Comparison of ENCODE assay signal across 8 cellular contexts in the genomic region with DNA sequence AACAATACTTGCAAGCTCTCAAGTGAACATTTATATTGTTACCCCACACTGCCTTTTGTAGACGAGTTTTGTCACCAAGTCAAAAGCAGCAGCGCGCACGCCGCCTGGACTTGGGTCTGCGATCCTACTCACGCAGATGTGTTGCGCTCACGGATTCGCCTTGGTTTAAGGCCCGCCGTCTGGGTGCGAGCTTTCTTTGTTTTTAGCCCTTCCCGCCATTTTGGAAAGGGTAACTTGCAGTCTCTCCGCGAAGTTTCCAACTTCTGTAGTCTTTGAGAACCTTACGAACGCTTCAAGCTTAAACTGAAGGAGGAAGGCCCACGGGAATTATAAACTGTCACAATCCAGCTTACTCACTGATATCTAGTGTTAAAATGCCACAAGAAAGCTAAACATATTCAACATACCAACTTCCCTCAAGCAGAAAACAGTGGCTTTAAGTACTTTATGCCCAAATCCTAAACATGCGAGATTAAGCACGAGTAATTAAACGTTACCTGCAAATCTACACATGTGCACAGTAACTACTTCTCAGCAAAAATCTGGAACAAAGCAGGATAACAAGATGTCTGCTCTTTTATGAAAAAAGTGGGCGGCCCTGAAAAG.
DNase-seq lines count a peak whose midpoint lies in the region; ATAC-seq and TF ChIP-seq lines count a peak whose summit lies in the region.

No MANE protein-coding gene starts in this region.

- POLR2A ChIA-PET in Panc1 (lab: Charles Lee) = interaction anchor here (0.5 to 2.6 kb wide), 12 partner anchors 10 to 1534 kb away, joined by 3 to 23 read pairs (median 4); a partner anchor contains a TSS

- H3K9me3 Mint-ChIP-seq in GM23338 = peaks cover 10% of the 10 kb centered on the region
- H3K9me3 Mint-ChIP-seq in activated naive CD4-positive, alpha-beta T cell treated with anti-CD3 and anti-CD28 coated beads, Interleukin-2, amount 50 U/mL, for 24 hours = no peaks in the 10 kb centered on the region

- H3K9me3 ChIP-seq in Panc1 (ENCODE audit: control insufficient read depth, insufficient read depth, low read depth, low read length) = peaks cover 12% of the 10 kb centered on the region; the same call in 1 of the 2 replicates
- no peaks in the 10 kb centered on the region for H3K9me3 ChIP-seq in cardiac muscle cell (ENCODE audit: low read depth)

- H3K27me3 ChIP-seq in GM23338 (ENCODE audit: insufficient read depth) (no peaks in the 10 kb centered on the region), Panc1 (ENCODE audit: control insufficient read depth, insufficient read depth, low read length) (no peaks in the 10 kb centered on the region), cardiac muscle cell (no peaks in the 10 kb centered on the region)

- no peak for TF ChIP-seq CTCF in GM23338 (conservative IDR thresholded peaks at IDR 0.05; ENCODE audit: low read depth in 2 of 2)
- TF ChIP-seq CTCF in Panc1 (IDR thresholded peaks at IDR 0.05) = no peak
- TF ChIP-seq CTCF in cardiac muscle cell (IDR thresholded peaks at IDR 0.05; ENCODE audit: low read depth, low read length) = no peak

- H3K4me3 ChIP-seq in GM23338 (peak overlapping the region; percentile 84), Panc1 (ENCODE audit: low read depth in 2 of 2, low read length in 2 of 2) (peak overlapping the region; percentile 66 to 96), cardiac muscle cell (peak overlapping the region; percentile 46)

- intact Hi-C loops in Panc1 (cut with micrococcal nuclease; ENCODE audit: unreplicated experiment) = loop anchor here (2.0 to 10.0 kb wide), 2 partner anchors 68 to 100 kb away; a partner anchor contains a TSS
- intact Hi-C loops in posterior vena cava (cut with DNase I) = no loop called here

- no peak overlapping the region for H2AFZ ChIP-seq in GM23338

- H3K27me3 Mint-ChIP-seq in GM23338 (ENCODE audit: insufficient read depth, low read depth, poor library complexity) = peaks cover 35% of the 10 kb centered on the region
- peaks cover 2% of the 10 kb centered on the region for H3K27me3 Mint-ChIP-seq in activated naive CD4-positive, alpha-beta T cell treated with anti-CD3 and anti-CD28 coated beads, Interleukin-2, amount 50 U/mL, for 24 hours

- peaks cover 13% of the 10 kb centered on the region for H3K79me2 ChIP-seq in GM23338 (replicated peaks; ENCODE audit: insufficient read depth)

- no TSS peak for BruUV-seq in Panc1 (replicated peaks; lab: Mats Ljungman, UMichigan)

- peak overlapping the region; percentile 80 for H3K4me2 ChIP-seq in GM23338

- H3K4me1 ChIP-seq in GM23338 (ENCODE audit: insufficient read depth) (no peaks in the 10 kb centered on the region), Panc1 (ENCODE audit: control insufficient read depth, insufficient read depth, low read length) (peaks cover 12% of the 10 kb centered on the region; the same call in 1 of the 2 replicates), cardiac muscle cell (ENCODE audit: low read depth) (peaks cover 3% of the 10 kb centered on the region)

- H4K20me1 ChIP-seq in GM23338 (replicated peaks; ENCODE audit: insufficient read depth) = no peaks in the 10 kb centered on the region

- DNase-seq in A172 (ENCODE audit: low spot score) (peak; percentile 30), GM23338 (ENCODE audit: low spot score) (peak; percentile 81), Panc1 (ENCODE audit: low read depth, low spot score) (no peak), cardiac muscle cell (ENCODE audit: low read depth in 1 of 2, low spot score in 1 of 2) (peak; percentile 66 to 72), posterior vena cava (ENCODE audit: low spot score) (peak; percentile 91)

- peaks cover 6% of the 10 kb centered on the region for H3K4me1 Mint-ChIP-seq in GM23338
- H3K4me1 Mint-ChIP-seq in activated naive CD4-positive, alpha-beta T cell treated with anti-CD3 and anti-CD28 coated beads, Interleukin-2, amount 50 U/mL, for 24 hours = peaks cover 28% of the 10 kb centered on the region

- H3K27ac ChIP-seq in GM23338 (ENCODE audit: low read depth) = peak overlapping the region; percentile 99
- H3K27ac ChIP-seq in Panc1 (ENCODE audit: low read length) = peak overlapping the region; percentile 95
- peak overlapping the region; percentile 88 for H3K27ac ChIP-seq in cardiac muscle cell

- H3F3A ChIP-seq in GM23338 (replicated peaks; ENCODE audit: low read depth) = peaks cover 7% of the 10 kb centered on the region

- H3K36me3 ChIP-seq in GM23338 (ENCODE audit: insufficient read depth) = no peaks in the 10 kb centered on the region; the same call in 1 of the 2 replicates
- H3K36me3 ChIP-seq in Panc1 (ENCODE audit: control insufficient read depth, insufficient read depth, low read length) = no peaks in the 10 kb centered on the region
- no peaks in the 10 kb centered on the region for H3K36me3 ChIP-seq in cardiac muscle cell

- H3K4me3 Mint-ChIP-seq in GM23338 = peak overlapping the region; percentile 96
- H3K4me3 Mint-ChIP-seq in activated naive CD4-positive, alpha-beta T cell treated with anti-CD3 and anti-CD28 coated beads, Interleukin-2, amount 50 U/mL, for 24 hours = peak overlapping the region; percentile 85

- H3K36me3 Mint-ChIP-seq in GM23338 (ENCODE audit: low read depth) = peaks cover 17% of the 10 kb centered on the region
- peaks cover 6% of the 10 kb centered on the region for H3K36me3 Mint-ChIP-seq in activated naive CD4-positive, alpha-beta T cell treated with anti-CD3 and anti-CD28 coated beads, Interleukin-2, amount 50 U/mL, for 24 hours

- H3K27ac Mint-ChIP-seq in GM23338 = peak overlapping the region; percentile 100
- peak overlapping the region; percentile 100 for H3K27ac Mint-ChIP-seq in activated naive CD4-positive, alpha-beta T cell treated with anti-CD3 and anti-CD28 coated beads, Interleukin-2, amount 50 U/mL, for 24 hours

- ATAC-seq in GM23338 (peak; percentile 47), Panc1 (peak; percentile 29), GM18519 (IDR thresholded peaks at IDR 0.05; ENCODE audit: low FRiP score, unreplicated experiment) (no peak), GM21717 (IDR thresholded peaks at IDR 0.05; ENCODE audit: unreplicated experiment) (no peak)

- in situ Hi-C loops in Panc1 (cut with HindIII; ENCODE audit: low pct_unique_long_range_greater_than_20kb, low sequenced_read_pairs) = no loop called here

- H3K9me2 ChIP-seq in GM23338 (ENCODE audit: insufficient read depth) = no peaks in the 10 kb centered on the region

- CTCF ChIA-PET in Panc1 (lab: Charles Lee) = no interaction called here

TF ChIP-seq in GM23338, 12 proteins besides CTCF, POLR2A, EP300 and RAD21 (continues in another document):
- TF ChIP-seq NANOG (IDR thresholded peaks at IDR 0.05; ENCODE audit: borderline replicate concordance) (no peak), POLR2AphosphoS5 (IDR thresholded peaks at IDR 0.05; ENCODE audit: low read depth) (no peak)
- TF ChIP-seq, protein P1, sequence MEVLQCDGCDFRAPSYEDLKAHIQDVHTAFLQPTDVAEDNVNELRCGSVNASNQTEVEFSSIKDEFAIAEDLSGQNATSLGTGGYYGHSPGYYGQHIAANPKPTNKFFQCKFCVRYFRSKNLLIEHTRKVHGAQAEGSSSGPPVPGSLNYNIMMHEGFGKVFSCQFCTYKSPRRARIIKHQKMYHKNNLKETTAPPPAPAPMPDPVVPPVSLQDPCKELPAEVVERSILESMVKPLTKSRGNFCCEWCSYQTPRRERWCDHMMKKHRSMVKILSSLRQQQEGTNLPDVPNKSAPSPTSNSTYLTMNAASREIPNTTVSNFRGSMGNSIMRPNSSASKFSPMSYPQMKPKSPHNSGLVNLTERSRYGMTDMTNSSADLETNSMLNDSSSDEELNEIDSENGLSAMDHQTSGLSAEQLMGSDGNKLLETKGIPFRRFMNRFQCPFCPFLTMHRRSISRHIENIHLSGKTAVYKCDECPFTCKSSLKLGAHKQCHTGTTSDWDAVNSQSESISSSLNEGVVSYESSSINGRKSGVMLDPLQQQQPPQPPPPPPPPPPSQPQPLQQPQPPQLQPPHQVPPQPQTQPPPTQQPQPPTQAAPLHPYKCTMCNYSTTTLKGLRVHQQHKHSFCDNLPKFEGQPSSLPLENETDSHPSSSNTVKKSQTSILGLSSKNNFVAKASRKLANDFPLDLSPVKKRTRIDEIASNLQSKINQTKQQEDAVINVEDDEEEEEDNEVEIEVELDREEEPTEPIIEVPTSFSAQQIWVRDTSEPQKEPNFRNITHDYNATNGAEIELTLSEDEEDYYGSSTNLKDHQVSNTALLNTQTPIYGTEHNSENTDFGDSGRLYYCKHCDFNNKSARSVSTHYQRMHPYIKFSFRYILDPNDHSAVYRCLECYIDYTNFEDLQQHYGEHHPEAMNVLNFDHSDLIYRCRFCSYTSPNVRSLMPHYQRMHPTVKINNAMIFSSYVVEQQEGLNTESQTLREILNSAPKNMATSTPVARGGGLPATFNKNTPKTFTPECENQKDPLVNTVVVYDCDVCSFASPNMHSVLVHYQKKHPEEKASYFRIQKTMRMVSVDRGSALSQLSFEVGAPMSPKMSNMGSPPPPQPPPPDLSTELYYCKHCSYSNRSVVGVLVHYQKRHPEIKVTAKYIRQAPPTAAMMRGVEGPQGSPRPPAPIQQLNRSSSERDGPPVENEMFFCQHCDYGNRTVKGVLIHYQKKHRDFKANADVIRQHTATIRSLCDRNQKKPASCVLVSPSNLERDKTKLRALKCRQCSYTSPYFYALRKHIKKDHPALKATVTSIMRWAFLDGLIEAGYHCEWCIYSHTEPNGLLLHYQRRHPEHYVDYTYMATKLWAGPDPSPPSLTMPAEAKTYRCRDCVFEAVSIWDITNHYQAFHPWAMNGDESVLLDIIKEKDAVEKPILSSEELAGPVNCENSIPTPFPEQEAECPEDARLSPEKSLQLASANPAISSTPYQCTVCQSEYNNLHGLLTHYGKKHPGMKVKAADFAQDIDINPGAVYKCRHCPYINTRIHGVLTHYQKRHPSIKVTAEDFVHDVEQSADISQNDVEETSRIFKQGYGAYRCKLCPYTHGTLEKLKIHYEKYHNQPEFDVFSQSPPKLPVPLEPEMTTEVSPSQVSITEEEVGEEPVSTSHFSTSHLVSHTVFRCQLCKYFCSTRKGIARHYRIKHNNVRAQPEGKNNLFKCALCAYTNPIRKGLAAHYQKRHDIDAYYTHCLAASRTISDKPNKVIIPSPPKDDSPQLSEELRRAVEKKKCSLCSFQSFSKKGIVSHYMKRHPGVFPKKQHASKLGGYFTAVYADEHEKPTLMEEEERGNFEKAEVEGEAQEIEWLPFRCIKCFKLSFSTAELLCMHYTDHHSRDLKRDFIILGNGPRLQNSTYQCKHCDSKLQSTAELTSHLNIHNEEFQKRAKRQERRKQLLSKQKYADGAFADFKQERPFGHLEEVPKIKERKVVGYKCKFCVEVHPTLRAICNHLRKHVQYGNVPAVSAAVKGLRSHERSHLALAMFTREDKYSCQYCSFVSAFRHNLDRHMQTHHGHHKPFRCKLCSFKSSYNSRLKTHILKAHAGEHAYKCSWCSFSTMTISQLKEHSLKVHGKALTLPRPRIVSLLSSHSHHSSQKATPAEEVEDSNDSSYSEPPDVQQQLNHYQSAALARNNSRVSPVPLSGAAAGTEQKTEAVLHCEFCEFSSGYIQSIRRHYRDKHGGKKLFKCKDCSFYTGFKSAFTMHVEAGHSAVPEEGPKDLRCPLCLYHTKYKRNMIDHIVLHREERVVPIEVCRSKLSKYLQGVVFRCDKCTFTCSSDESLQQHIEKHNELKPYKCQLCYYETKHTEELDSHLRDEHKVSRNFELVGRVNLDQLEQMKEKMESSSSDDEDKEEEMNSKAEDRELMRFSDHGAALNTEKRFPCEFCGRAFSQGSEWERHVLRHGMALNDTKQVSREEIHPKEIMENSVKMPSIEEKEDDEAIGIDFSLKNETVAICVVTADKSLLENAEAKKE (CRISPR knock-in tag; IDR thresholded peaks at IDR 0.05) = no peak

Comparison
In these comparisons a context has a peak if more than half of its experiments do, and no peak if none do; other contexts are left out.
1. ATAC-seq: peak in GM23338 (single experiment) and Panc1 (single experiment); none in GM18519 (single experiment) and GM21717 (single experiment).
2. Peak in every context shown above with its lines, with median percentiles within 50 percentile points of each other: H3K27ac ChIP-seq and H3K4me3 ChIP-seq.